7 cellular contexts compared by ENCODE assay signal in genomic region chr12:131844140-131844539, GRCh38. TPM values are rescaled to one million over a fixed set of nuclear protein-coding genes. Genes with fewer than 3 reads are reported as not detected.
"Had no signal": no experiment of that assay in that cellular context is flagged by ENCODE, and none has a peak within 500 bp of the region (broad histone marks: within the 10 kb centered on the region; RNA-seq: fewer than 3 reads in every experiment).

No MANE protein-coding gene starts in this region.

- H2AFZ ChIP-seq: GM23338 had no signal

- H3K4me3 ChIP-seq: GM23338, K562 had no signal

- H3K4me3 Mint-ChIP-seq: GM23338, H9, HFFc6 had no signal

- H3K4me1 Mint-ChIP-seq: GM23338, H9 had no signal

- DNase-seq: H9, HCEC 1CT, HFFc6, KG1 had no signal

- H3K27ac Mint-ChIP-seq: GM23338, HFFc6 had no signal

- H3K4me2 ChIP-seq: GM23338 had no signal

- ATAC-seq: GM23338, K562 had no signal

- H3K9me3 Mint-ChIP-seq: GM23338, H9, HFFc6 had no signal

RNA-seq across cellular contexts. Expression of gene MMP17, which starts 15.9 kb away (rescaled TPM):
- total RNA-seq: HT-29 had no signal
